Comparison of ENCODE assay signal across 8 cellular contexts in the genomic region with DNA sequence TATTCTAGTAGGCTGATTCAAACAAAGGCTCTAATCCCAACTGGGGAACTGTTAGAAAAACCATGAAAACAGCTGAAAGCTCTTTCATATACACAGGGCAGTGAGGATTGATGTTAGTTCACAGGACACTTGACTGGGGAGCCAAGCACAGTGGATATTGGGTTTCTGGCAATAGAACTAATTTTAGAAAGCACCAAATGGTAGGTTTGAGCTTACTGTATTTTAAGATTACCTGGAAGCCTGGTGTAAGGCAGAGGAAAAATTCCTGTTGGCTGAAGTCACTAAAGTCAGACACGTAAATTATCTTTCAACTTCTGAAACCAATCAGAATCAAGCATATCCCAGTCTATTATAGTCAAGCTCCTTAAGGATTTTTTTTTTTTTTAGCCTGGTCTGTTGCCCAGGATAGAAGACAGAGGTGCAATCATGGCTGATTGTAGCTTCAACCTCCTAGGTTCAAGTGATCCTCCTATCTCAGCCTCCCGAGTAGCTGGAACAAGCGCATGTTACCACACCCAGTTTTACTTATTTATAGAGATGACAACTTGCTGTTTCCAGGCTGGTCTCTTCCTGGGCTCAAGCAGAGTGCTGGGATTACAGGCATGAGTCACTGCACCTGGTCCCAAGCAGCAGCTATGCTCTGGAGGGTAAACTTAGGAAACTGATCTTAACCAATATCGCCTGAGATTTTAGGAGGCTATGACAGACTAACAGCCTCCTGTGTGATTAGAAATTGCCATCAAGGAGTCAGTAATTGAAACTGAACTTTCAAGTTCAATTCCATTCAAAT. TPM values are rescaled to one million over a fixed set of nuclear protein-coding genes. Genes with fewer than 3 reads are reported as not detected.
DNase-seq lines count a peak whose midpoint lies in the region; ATAC-seq, FAIRE-seq and TF ChIP-seq lines count a peak whose summit lies in the region.

No MANE protein-coding gene starts in this region.

- no peaks in the 10 kb centered on the region for H3K9me1 ChIP-seq in endothelial cell of umbilical vein (replicated peaks; ENCODE audit: control insufficient read depth, extremely low read depth, insufficient read depth, low read length)

- intact Hi-C loops in Panc1 (cut with micrococcal nuclease; ENCODE audit: unreplicated experiment) (no loop called here), endothelial cell of umbilical vein (cut with micrococcal nuclease) (loop anchor here (5.0 to 10.0 kb wide), 5 partner anchors 50 to 910 kb away; a partner anchor contains a TSS), gastrocnemius medialis (cut with DNase I; ENCODE audit: low total_unique reads) (no loop called here)

- peak overlapping the region; percentile 96 for H3K9ac ChIP-seq in endothelial cell of umbilical vein (replicated peaks; ENCODE audit: extremely low read depth, insufficient read depth, low read length)

- no peak for TF ChIP-seq CTCF in Panc1 (IDR thresholded peaks at IDR 0.05)
- no peak for TF ChIP-seq CTCF in endothelial cell of umbilical vein (IDR thresholded peaks at IDR 0.05; ENCODE audit: extremely low read depth in 1 of 2, insufficient read depth in 1 of 2, low read depth in 1 of 2, low read length in 2 of 2)
- TF ChIP-seq CTCF in gastrocnemius medialis (IDR thresholded peaks at IDR 0.05 in 4 of 5, conservative IDR thresholded peaks at IDR 0.05 in 1 of 5), result no peak

- peak; percentile 72 for FAIRE-seq in endothelial cell of umbilical vein (lab: Jason Lieb, UNC)

- CTCF ChIA-PET in Panc1 (lab: Charles Lee) (no interaction called here), endothelial cell of umbilical vein (lab: Charles Lee) (interaction anchor here (0.6 to 6.3 kb wide), 3 partner anchors 34 to 57 kb away, joined by 3 to 78 read pairs (median 3); a partner anchor contains a TSS)

- ATAC-seq in Panc1, result no peak
- peak; percentile 71 to 74 for ATAC-seq in gastrocnemius medialis
- ATAC-seq in HG02610 (IDR thresholded peaks at IDR 0.05; ENCODE audit: unreplicated experiment), result no peak
- no peak for ATAC-seq in HG02623 (IDR thresholded peaks at IDR 0.05; ENCODE audit: unreplicated experiment)

- H3K36me3 ChIP-seq in Panc1 (ENCODE audit: control insufficient read depth, insufficient read depth, low read length), result peaks cover 16% of the 10 kb centered on the region
- H3K36me3 ChIP-seq in endothelial cell of umbilical vein (ENCODE audit: control insufficient read depth in 2 of 2, extremely low read depth in 1 of 2, insufficient read depth in 2 of 2, low read length in 2 of 2), result peaks cover 7 to 15% of the 10 kb centered on the region in 2 experiments
- H3K36me3 ChIP-seq in gastrocnemius medialis, result no peaks in the 10 kb centered on the region
- no peaks in the 10 kb centered on the region for H3K36me3 ChIP-seq in effector memory CD4-positive, alpha-beta T cell (ENCODE audit: control insufficient read depth, insufficient read depth, low read length)

- no peak for DNase-seq in Panc1 (ENCODE audit: low read depth, low spot score)
- peak; percentile 46 for DNase-seq in endothelial cell of umbilical vein (ENCODE audit: low read depth, low spot score)
- DNase-seq in gastrocnemius medialis, result peak; percentile 66 to 88
- DNase-seq in NCI-H1436 treated with DMSO at 0.1 percent for 48 hours (lab: John Stamatoyannopoulos, UW), result no peak
- no peak for DNase-seq in effector memory CD4-positive, alpha-beta T cell

- peak overlapping the region; percentile 70 to 96 for H3K4me3 ChIP-seq in Panc1 (ENCODE audit: low read depth in 2 of 2, low read length in 2 of 2)
- peak overlapping the region in 1 of 3 experiments; percentile 99 for H3K4me3 ChIP-seq in endothelial cell of umbilical vein (replicated peaks in 1 of 3; ENCODE audit: insufficient read depth in 1 of 3, low read depth in 1 of 3, low read length in 3 of 3)
- peak overlapping the region; percentile 92 to 95 (median 94) for H3K4me3 ChIP-seq in gastrocnemius medialis
- H3K4me3 ChIP-seq in effector memory CD4-positive, alpha-beta T cell (ENCODE audit: insufficient read depth, low read depth, low read length, poor library complexity, severe bottlenecking), result no peak overlapping the region

- POLR2A ChIA-PET in Panc1 (lab: Charles Lee) (interaction anchor here (0.7 to 1.5 kb wide), 5 partner anchors 9 to 37 kb away, joined by 4 to 6 read pairs (median 4); a partner anchor contains a TSS), endothelial cell of umbilical vein (lab: Charles Lee) (interaction anchor here (0.7 to 5.8 kb wide), 4 partner anchors 19 to 221 kb away, joined by 3 to 372 read pairs (median 3); a partner anchor contains a TSS)

- dilution Hi-C loops in endothelial cell of umbilical vein (cut with MboI; ENCODE audit: extremely low pct_ligation_motif_present, low sequenced_read_pairs), result no loop called here

- H3K27me3 ChIP-seq in Panc1 (ENCODE audit: control insufficient read depth, insufficient read depth, low read length) (no peaks in the 10 kb centered on the region), endothelial cell of umbilical vein (ENCODE audit: control insufficient read depth in 2 of 2, insufficient read depth in 2 of 2, low read length in 2 of 2) (no peaks in the 10 kb centered on the region), gastrocnemius medialis (no peaks in the 10 kb centered on the region)
- no peaks in the 10 kb centered on the region for H3K27me3 ChIP-seq in effector memory CD4-positive, alpha-beta T cell (replicated peaks; ENCODE audit: control insufficient read depth, insufficient read depth, low read length, poor library complexity, severe bottlenecking)

- H3K27ac ChIP-seq in Panc1 (ENCODE audit: low read length), result peak overlapping the region; percentile 95
- H3K27ac ChIP-seq in endothelial cell of umbilical vein (ENCODE audit: insufficient read depth, low read depth, low read length), result peak overlapping the region; percentile 27
- H3K27ac ChIP-seq in gastrocnemius medialis, result peak overlapping the region; percentile 92 to 98 (median 96)
- no peak overlapping the region for H3K27ac ChIP-seq in effector memory CD4-positive, alpha-beta T cell (ENCODE audit: insufficient read depth, low read length, poor library complexity, severe bottlenecking)

- H4K20me1 ChIP-seq in endothelial cell of umbilical vein (replicated peaks; ENCODE audit: control insufficient read depth, extremely low read depth, insufficient read depth, low read length), result peaks cover 11% of the 10 kb centered on the region

- H3K79me2 ChIP-seq in endothelial cell of umbilical vein (ENCODE audit: control insufficient read depth, insufficient read depth, low read length), result peaks cover 55% of the 10 kb centered on the region

- BruUV-seq in Panc1 (replicated peaks; lab: Mats Ljungman, UMichigan), result no TSS peak
- BruUV-seq in endothelial cell of umbilical vein (replicated peaks; lab: Mats Ljungman, UMichigan), result no TSS peak

- peaks cover 22% of the 10 kb centered on the region for H3K4me1 ChIP-seq in Panc1 (ENCODE audit: control insufficient read depth, insufficient read depth, low read length)
- peaks cover 35% of the 10 kb centered on the region for H3K4me1 ChIP-seq in endothelial cell of umbilical vein (ENCODE audit: control insufficient read depth, extremely low read depth, insufficient read depth, low read length)
- peaks cover 33 to 41% of the 10 kb centered on the region in 2 donors for H3K4me1 ChIP-seq in gastrocnemius medialis
- H3K4me1 ChIP-seq in effector memory CD4-positive, alpha-beta T cell (ENCODE audit: control insufficient read depth, insufficient read depth, low read length, poor library complexity, severe bottlenecking), result peaks cover 22% of the 10 kb centered on the region

- peak; percentile 15 for TF ChIP-seq POLR2A in GM19099 (IDR thresholded peaks at IDR 0.05; ENCODE audit: extremely low read depth, insufficient read length, low read depth)
- TF ChIP-seq POLR2A in endothelial cell of umbilical vein (IDR thresholded peaks at IDR 0.05; ENCODE audit: low read depth, low read length), result peak; percentile 75
- TF ChIP-seq POLR2A in gastrocnemius medialis (IDR thresholded peaks at IDR 0.05), result peak; percentile 54 to 78

- H3K9me3 ChIP-seq in Panc1 (ENCODE audit: control insufficient read depth, insufficient read depth, low read depth, low read length) (no peaks in the 10 kb centered on the region), endothelial cell of umbilical vein (replicated peaks; ENCODE audit: control insufficient read depth, insufficient read depth, low read length) (no peaks in the 10 kb centered on the region), gastrocnemius medialis (no peaks in the 10 kb centered on the region)
- no peaks in the 10 kb centered on the region for H3K9me3 ChIP-seq in effector memory CD4-positive, alpha-beta T cell (ENCODE audit: control insufficient read depth, low read length)

- in situ Hi-C loops in Panc1 (cut with HindIII; ENCODE audit: low pct_unique_long_range_greater_than_20kb, low sequenced_read_pairs), result no loop called here
- in situ Hi-C loops in gastrocnemius medialis (cut with MboI; ENCODE audit: low sequenced_read_pairs in 4 of 4), result loop anchor here in 3 of 4 donors (5.0 to 10.0 kb wide), 2 partner anchors 38 to 80 kb away; a partner anchor contains a TSS

- no peak overlapping the region for H2AFZ ChIP-seq in endothelial cell of umbilical vein (ENCODE audit: low read depth, low read length)

- peak overlapping the region; percentile 99 for H3K4me2 ChIP-seq in endothelial cell of umbilical vein (ENCODE audit: insufficient read depth, low read length)

TF ChIP-seq in endothelial cell of umbilical vein, 7 proteins besides CTCF, POLR2A, EP300 and RAD21 (continues in another document):
- TF ChIP-seq, protein P1, sequence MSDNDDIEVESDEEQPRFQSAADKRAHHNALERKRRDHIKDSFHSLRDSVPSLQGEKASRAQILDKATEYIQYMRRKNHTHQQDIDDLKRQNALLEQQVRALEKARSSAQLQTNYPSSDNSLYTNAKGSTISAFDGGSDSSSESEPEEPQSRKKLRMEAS (IDR thresholded peaks at IDR 0.05; ENCODE audit: insufficient read depth, insufficient read length), result no peak
- TF ChIP-seq MYC (IDR thresholded peaks at IDR 0.05; ENCODE audit: low read depth, low read length) (no peak), GATA2 (IDR thresholded peaks at IDR 0.05; ENCODE audit: insufficient read depth, insufficient read length, low read depth, low read length) (no peak), FOS (IDR thresholded peaks at IDR 0.05; ENCODE audit: borderline replicate concordance, insufficient read depth, low read length) (no peak), EZH2 (IDR thresholded peaks at IDR 0.05; ENCODE audit: borderline replicate concordance, low read depth, low read length, severe bottlenecking) (no peak)

RNA-seq across cellular contexts. Expression of a gene that starts 32.5 kb away (rescaled TPM):
- total RNA-seq in Panc1 (2021; ENCODE audit: unreplicated experiment) (141 TPM), endothelial cell of umbilical vein (150 and 155 TPM in 2 replicates), gastrocnemius medialis (10 to 100 TPM; 43.0 to 59.3 (median 54.5) TPM)
- 86.3 TPM for polyA plus RNA-seq in Panc1 (2012; ENCODE audit: insufficient read length)
- polyA plus RNA-seq in endothelial cell of umbilical vein, result 6.8 and 16.3 TPM in 2 replicates
- polyA plus RNA-seq in endothelial cell of umbilical vein (2011; cell fraction: cytosol; rRNA removed), result 23.8 and 31.4 TPM in 2 replicates
- polyA plus RNA-seq in endothelial cell of umbilical vein (2011; cell fraction: nucleus; rRNA removed), result 26.4 and 36.2 TPM in 2 replicates
- polyA plus RNA-seq in endothelial cell of umbilical vein (2012), result 103 and 191 TPM in 2 replicates
- polyA minus RNA-seq in endothelial cell of umbilical vein, result 21.4 and 21.9 TPM in 2 replicates
- polyA minus RNA-seq in endothelial cell of umbilical vein (2011; cell fraction: cytosol; rRNA and poly(A)+ RNA removed), result 22.9 TPM
- polyA minus RNA-seq in endothelial cell of umbilical vein (2011; cell fraction: nucleus; rRNA and poly(A)+ RNA removed), result 44.2 and 46.1 TPM in 2 replicates

Comparison
In these comparisons a context has a peak if more than half of its experiments do, and no peak if none do; other contexts are left out.
1. POLR2A ChIP-seq: peak in every context shown above with its lines; median percentile 75 in endothelial cell of umbilical vein; 66 in gastrocnemius medialis; 15 in GM19099.
2. ATAC-seq: peak in gastrocnemius medialis (2 of 2); none in Panc1 (single experiment), HG02610 (single experiment) and HG02623 (single experiment).
3. DNase-seq: peak in endothelial cell of umbilical vein (single experiment) and gastrocnemius medialis (2 of 2); none in Panc1 (single experiment), NCI-H1436 treated with DMSO at 0.1 percent for 48 hours (single experiment) and effector memory CD4-positive, alpha-beta T cell (0 of 3).